8 cellular contexts compared by ENCODE assay signal in genomic region chr11:118792642-118793124, GRCh38. TPM values are rescaled to one million over a fixed set of nuclear protein-coding genes. Genes with fewer than 3 reads are reported as not detected.
DNase-seq lines count a peak whose midpoint lies in the region; ATAC-seq and TF ChIP-seq lines count a peak whose summit lies in the region.

No MANE protein-coding gene starts in this region.

- 18 to 19% methylated on average over 7 of the region's 7 CpGs for WGBS in testis, 2 donors

- DNase-seq in CD8-positive, alpha-beta T cell, result peak; percentile 19 to 68 (median 61)
- DNase-seq in HK-2 (ENCODE audit: unreplicated experiment) (peak; percentile 68), SK-N-DZ (ENCODE audit: low spot score) (peak; percentile 83), glomerular visceral epithelial cell (ENCODE audit: extremely low spot score) (peak; percentile 87), nucleus accumbens (lab: John Stamatoyannopoulos, UW) (peak in 47 of 56 donors; percentile 2 to 80 (median 40)), testis (peak; percentile 87)
- DNase-seq in activated naive CD8-positive, alpha-beta T cell treated with anti-CD3 and anti-CD28 coated beads, Interleukin-2, amount 10 ng/mL, durations not matched to agents 7 days and 5 days, result peak; percentile 44

- peaks cover 28% of the 10 kb centered on the region for H3K36me3 Mint-ChIP-seq in CD8-positive, alpha-beta T cell
- peaks cover 11% of the 10 kb centered on the region for H3K36me3 Mint-ChIP-seq in activated naive CD8-positive, alpha-beta T cell treated with anti-CD3 and anti-CD28 coated beads, Interleukin-2, amount 10 ng/mL, durations not matched to agents 7 days and 5 days

- H3K4me3 ChIP-seq in CD8-positive, alpha-beta T cell (ENCODE audit: low read depth, low read length), result peak overlapping the region; percentile 71
- peak overlapping the region; percentile 90 to 92 for H3K4me3 ChIP-seq in testis

- no peaks in the 10 kb centered on the region for H3K27me3 Mint-ChIP-seq in CD8-positive, alpha-beta T cell (ENCODE audit: low read depth)
- no peaks in the 10 kb centered on the region for H3K27me3 Mint-ChIP-seq in activated naive CD8-positive, alpha-beta T cell treated with anti-CD3 and anti-CD28 coated beads, Interleukin-2, amount 10 ng/mL, durations not matched to agents 7 days and 5 days

- CTCF ChIA-PET in CD8-positive, alpha-beta T cell (lab: Charles Lee), result interaction anchor here (1.3 to 10.0 kb wide), 17 partner anchors 9 to 164 kb away, joined by 5 to 124 read pairs (median 9); no protein-coding TSS in a partner anchor

- H3K4me1 ChIP-seq in CD8-positive, alpha-beta T cell (ENCODE audit: insufficient read depth, low read length), result peaks cover 14% of the 10 kb centered on the region
- H3K4me1 ChIP-seq in testis, result peaks cover 20% of the 10 kb centered on the region

- H3K36me3 ChIP-seq in CD8-positive, alpha-beta T cell (ENCODE audit: insufficient read depth, low read length), result no peaks in the 10 kb centered on the region
- H3K36me3 ChIP-seq in testis (ENCODE audit: low read depth, missing control alignments), result no peaks in the 10 kb centered on the region

- H3K4me3 Mint-ChIP-seq in CD8-positive, alpha-beta T cell, result peak overlapping the region; percentile 100
- peak overlapping the region; percentile 100 for H3K4me3 Mint-ChIP-seq in activated naive CD8-positive, alpha-beta T cell treated with anti-CD3 and anti-CD28 coated beads, Interleukin-2, amount 10 ng/mL, durations not matched to agents 7 days and 5 days

- no peak for TF ChIP-seq CTCF in CD8-positive, alpha-beta T cell (IDR thresholded peaks at IDR 0.05)
- no peak for TF ChIP-seq CTCF in testis (IDR thresholded peaks at IDR 0.05)

- H3K27ac ChIP-seq in CD8-positive, alpha-beta T cell (ENCODE audit: low read depth, low read length), result peak overlapping the region; percentile 98
- H3K27ac ChIP-seq in testis, result peak overlapping the region; percentile 100

- peak overlapping the region; percentile 99 for H3K27ac Mint-ChIP-seq in CD8-positive, alpha-beta T cell
- H3K27ac Mint-ChIP-seq in activated naive CD8-positive, alpha-beta T cell treated with anti-CD3 and anti-CD28 coated beads, Interleukin-2, amount 10 ng/mL, durations not matched to agents 7 days and 5 days, result peak overlapping the region; percentile 100

- intact Hi-C loops in CD8-positive, alpha-beta T cell (cut with DNase I, micrococcal nuclease), result loop anchor here (1.0 to 5.0 kb wide), 2 partner anchors 78 to 355 kb away; partner anchors contain the start of gene KMT2A (in 1 of the 2)
- intact Hi-C loops in testis (cut with DNase I; ENCODE audit: low total_unique reads), result loop anchor here (10.0 kb wide), 1 partner anchor 98 kb away; no protein-coding TSS in a partner anchor

- no peaks in the 10 kb centered on the region for H3K27me3 ChIP-seq in CD8-positive, alpha-beta T cell (ENCODE audit: insufficient read depth, low read length)
- no peaks in the 10 kb centered on the region for H3K27me3 ChIP-seq in testis

- no peaks in the 10 kb centered on the region for H3K9me3 ChIP-seq in CD8-positive, alpha-beta T cell (ENCODE audit: low read length)
- no peaks in the 10 kb centered on the region for H3K9me3 ChIP-seq in testis

- peak; percentile 30 for ATAC-seq in CD8-positive, alpha-beta T cell
- peak; percentile 49 for ATAC-seq in GM19397 (IDR thresholded peaks at IDR 0.05; ENCODE audit: unreplicated experiment)
- ATAC-seq in activated naive CD8-positive, alpha-beta T cell treated with anti-CD3 and anti-CD28 coated beads, Interleukin-2, amount 10 ng/mL, durations not matched to agents 7 days and 5 days (ENCODE audit: low read depth), result peak; percentile 52

- POLR2A ChIA-PET in CD8-positive, alpha-beta T cell (lab: Charles Lee), result interaction anchor here (0.8 to 11.4 kb wide), 23 partner anchors 8 to 226 kb away, joined by 3 to 182 read pairs (median 8); partner anchors contain the start of genes BCL9L and TRAPPC4
- POLR2A ChIA-PET in activated naive CD8-positive, alpha-beta T cell treated with anti-CD3 and anti-CD28 coated beads, Interleukin-2, amount 10 ng/mL, durations not matched to agents 7 days and 5 days (lab: Charles Lee), result interaction anchor here (0.7 to 6.0 kb wide), 20 partner anchors 9 to 454 kb away, joined by 3 to 177 read pairs (median 4); partner anchors contain the start of genes BCL9L, C2CD2L, CXCR5 and RPS25

- peaks cover 23% of the 10 kb centered on the region for H3K4me1 Mint-ChIP-seq in CD8-positive, alpha-beta T cell (ENCODE audit: low read depth)
- peaks cover 15% of the 10 kb centered on the region for H3K4me1 Mint-ChIP-seq in activated naive CD8-positive, alpha-beta T cell treated with anti-CD3 and anti-CD28 coated beads, Interleukin-2, amount 10 ng/mL, durations not matched to agents 7 days and 5 days

- H3K9me3 Mint-ChIP-seq in CD8-positive, alpha-beta T cell, result no peaks in the 10 kb centered on the region
- H3K9me3 Mint-ChIP-seq in activated naive CD8-positive, alpha-beta T cell treated with anti-CD3 and anti-CD28 coated beads, Interleukin-2, amount 10 ng/mL, durations not matched to agents 7 days and 5 days, result no peaks in the 10 kb centered on the region

- TF ChIP-seq POLR2A in testis (IDR thresholded peaks at IDR 0.05), result no peak

RNA-seq across cellular contexts. Expression of gene DDX6, which starts 1.7 kb away (rescaled TPM):
- 100 to 1,000 TPM; 409 TPM for total RNA-seq in CD8-positive, alpha-beta T cell
- 12.8 and 21.0 TPM in 2 replicates for polyA plus RNA-seq in SK-N-DZ (2014; cell fraction: cytosol; rRNA removed)
- 5.8 and 16.5 TPM in 2 replicates for polyA plus RNA-seq in SK-N-DZ (2014; cell fraction: nucleus; rRNA removed)
- 100 to 1,000 TPM; 193 to 212 TPM for total RNA-seq in activated naive CD8-positive, alpha-beta T cell treated with anti-CD3 and anti-CD28 coated beads, Interleukin-2, amount 10 ng/mL, durations not matched to agents 7 days and 5 days
- 100 to 1,000 TPM; 105 to 124 TPM for total RNA-seq in testis
- polyA plus RNA-seq in testis (ENCODE audit: insufficient read depth, low read depth, low replicate concordance), result 63.5 TPM

Comparison
In these comparisons a context has a peak if more than half of its experiments do, and no peak if none do; other contexts are left out.
1. Peak in every context shown above with its lines: DNase-seq, ATAC-seq, H3K4me3 ChIP-seq and H3K27ac ChIP-seq.